ENCODE assay signal across 12 cellular contexts in genomic region chr7:55325371-55325792, GRCh38. TPM values are rescaled to one million over a fixed set of nuclear protein-coding genes. Genes with fewer than 3 reads are reported as not detected.
DNase-seq lines count a peak whose midpoint lies in the region; ATAC-seq and TF ChIP-seq lines count a peak whose summit lies in the region.
"Had no signal": no experiment of that assay in that cellular context is flagged by ENCODE, and none has a peak within 500 bp of the region (broad histone marks: within the 10 kb centered on the region; RNA-seq: fewer than 3 reads in every experiment).

No MANE protein-coding gene starts in this region.

- H3K36me3 Mint-ChIP-seq in activated T-cell treated with anti-CD3 and anti-CD28 coated beads, Interleukin-2, amount 50 U/mL, for 24 hours (ENCODE audit: low read depth), result no peaks in the 10 kb centered on the region

- H3K4me3 ChIP-seq in Panc1 (ENCODE audit: low read depth in 2 of 2, low read length in 2 of 2), result no peak overlapping the region
- no peak overlapping the region for H3K4me3 ChIP-seq in fibroblast of mammary gland (ENCODE audit: control insufficient read depth, low read depth, low read length)
- H3K4me3 ChIP-seq in retinal pigment epithelial cell (ENCODE audit: low read length), result no peak overlapping the region
- no peak overlapping the region for H3K4me3 ChIP-seq in WERI-Rb-1 (ENCODE audit: low read depth, low read length)
- H3K4me3 ChIP-seq: transverse colon had no signal

- no peak overlapping the region for H3K27ac Mint-ChIP-seq in activated T-cell treated with anti-CD3 and anti-CD28 coated beads, Interleukin-2, amount 50 U/mL, for 24 hours
- H3K27ac Mint-ChIP-seq: activated CD4-positive, alpha-beta memory T cell treated with anti-CD3 and anti-CD28 coated beads, Interleukin-2, amount 10 ng/mL, durations not matched to agents 7 days and 5 days; natural killer cell treated with Interleukin-12 subunit alpha and Interleukin-12 subunit beta and Interleukin-15 and Interleukin-18, amount 100 ng/mL, for 72 hours had no signal

- BruUV-seq in Panc1 (replicated peaks; lab: Mats Ljungman, UMichigan), result no TSS peak

- H3K27me3 ChIP-seq in Panc1 (ENCODE audit: control insufficient read depth, insufficient read depth, low read length) (peaks cover 5% of the 10 kb centered on the region; the same call in 1 of the 2 replicates), WERI-Rb-1 (ENCODE audit: insufficient read depth, low read depth, severe bottlenecking) (no peaks in the 10 kb centered on the region)
- H3K27me3 ChIP-seq: transverse colon had no signal

- in situ Hi-C loops in Panc1 (cut with HindIII; ENCODE audit: low pct_unique_long_range_greater_than_20kb, low sequenced_read_pairs), result no loop called here

- no peaks in the 10 kb centered on the region for H3K4me1 ChIP-seq in Panc1 (ENCODE audit: control insufficient read depth, insufficient read depth, low read length)

- H3K27me3 Mint-ChIP-seq in activated T-cell treated with anti-CD3 and anti-CD28 coated beads, Interleukin-2, amount 50 U/mL, for 24 hours, result peaks cover 20% of the 10 kb centered on the region

- H3K9me3 ChIP-seq in Panc1 (ENCODE audit: control insufficient read depth, insufficient read depth, low read depth, low read length) (no peaks in the 10 kb centered on the region), WERI-Rb-1 (ENCODE audit: severe bottlenecking) (no peaks in the 10 kb centered on the region)
- H3K9me3 ChIP-seq: transverse colon had no signal

- no peak for TF ChIP-seq CTCF in Panc1 (IDR thresholded peaks at IDR 0.05)
- no peak for TF ChIP-seq CTCF in fibroblast of mammary gland (conservative IDR thresholded peaks at IDR 0.05; ENCODE audit: control insufficient read depth, insufficient read depth, low read depth, low read length)
- TF ChIP-seq CTCF in retinal pigment epithelial cell (conservative IDR thresholded peaks at IDR 0.05; ENCODE audit: low read depth, low read length), result no peak
- TF ChIP-seq CTCF in WERI-Rb-1 (IDR thresholded peaks at IDR 0.05; ENCODE audit: low read depth, low read length), result no peak

- no peaks in the 10 kb centered on the region for H3K4me1 Mint-ChIP-seq in activated T-cell treated with anti-CD3 and anti-CD28 coated beads, Interleukin-2, amount 50 U/mL, for 24 hours (ENCODE audit: low read depth)
- H3K4me1 Mint-ChIP-seq: activated CD4-positive, alpha-beta memory T cell treated with anti-CD3 and anti-CD28 coated beads, Interleukin-2, amount 10 ng/mL, durations not matched to agents 7 days and 5 days had no signal

- H3K27ac ChIP-seq in Panc1 (ENCODE audit: low read length) (no peak overlapping the region), WERI-Rb-1 (no peak overlapping the region)
- H3K27ac ChIP-seq: transverse colon had no signal

- no peaks in the 10 kb centered on the region for H3K36me3 ChIP-seq in Panc1 (ENCODE audit: control insufficient read depth, insufficient read depth, low read length)
- no peaks in the 10 kb centered on the region for H3K36me3 ChIP-seq in WERI-Rb-1
- H3K36me3 ChIP-seq: transverse colon had no signal

- POLR2A ChIA-PET in Panc1 (lab: Charles Lee), result interaction anchor here (0.6 kb wide), 1 partner anchor 623 kb away, joined by 9 read pairs; no protein-coding TSS in a partner anchor

- CTCF ChIA-PET in Panc1 (lab: Charles Lee), result no interaction called here

- peak; percentile 56; the same call in 1 of the 2 replicates for ATAC-seq in Panc1
- no peak for ATAC-seq in stimulated activated naive CD8-positive, alpha-beta T cell treated with anti-CD3 and anti-CD28 coated beads, Interleukin-15, Interleukin-2, amounts not matched to agents 100 U/mL and 50 U/mL, for 24 hours
- ATAC-seq: natural killer cell treated with Interleukin-12 subunit alpha and Interleukin-12 subunit beta and Interleukin-15 and Interleukin-18, amount 100 ng/mL, for 72 hours had no signal

- intact Hi-C loops in Panc1 (cut with micrococcal nuclease; ENCODE audit: unreplicated experiment), result no loop called here

- DNase-seq in Daoy (ENCODE audit: low read depth) (peak; percentile 66), Panc1 (ENCODE audit: low read depth, low spot score) (no peak), fibroblast of mammary gland (ENCODE audit: low read depth) (peak; percentile 97), retinal pigment epithelial cell (ENCODE audit: low read depth) (peak; percentile 77), WERI-Rb-1 (no peak), NCI-H510A treated with DMSO at 0.1 percent for 48 hours (lab: John Stamatoyannopoulos, UW) (no peak)
- DNase-seq in stimulated activated naive CD8-positive, alpha-beta T cell treated with anti-CD3 and anti-CD28 coated beads, Interleukin-15, Interleukin-2, amounts not matched to agents 100 U/mL and 50 U/mL, for 24 hours, result no peak
- no peak for DNase-seq in activated T-cell treated with anti-CD3 and anti-CD28 coated beads, Interleukin-2, amount 50 U/mL, for 24 hours
- DNase-seq: activated CD4-positive, alpha-beta memory T cell treated with anti-CD3 and anti-CD28 coated beads, Interleukin-2, amount 10 ng/mL, durations not matched to agents 7 days and 5 days; stimulated activated CD4-positive, alpha-beta T cell treated with anti-CD3 and anti-CD28 coated beads, Interleukin-4, amount 100 ng/mL, for 24 hours; transverse colon had no signal

- H3K9me3 Mint-ChIP-seq in activated T-cell treated with anti-CD3 and anti-CD28 coated beads, Interleukin-2, amount 50 U/mL, for 24 hours, result no peaks in the 10 kb centered on the region
- H3K9me3 Mint-ChIP-seq: activated CD4-positive, alpha-beta memory T cell treated with anti-CD3 and anti-CD28 coated beads, Interleukin-2, amount 10 ng/mL, durations not matched to agents 7 days and 5 days; natural killer cell treated with Interleukin-12 subunit alpha and Interleukin-12 subunit beta and Interleukin-15 and Interleukin-18, amount 100 ng/mL, for 72 hours had no signal

- H3K4me3 Mint-ChIP-seq in activated T-cell treated with anti-CD3 and anti-CD28 coated beads, Interleukin-2, amount 50 U/mL, for 24 hours, result no peak overlapping the region
- H3K4me3 Mint-ChIP-seq: activated CD4-positive, alpha-beta memory T cell treated with anti-CD3 and anti-CD28 coated beads, Interleukin-2, amount 10 ng/mL, durations not matched to agents 7 days and 5 days; natural killer cell treated with Interleukin-12 subunit alpha and Interleukin-12 subunit beta and Interleukin-15 and Interleukin-18, amount 100 ng/mL, for 72 hours had no signal

RNA-seq across cellular contexts. Expression of gene LANCL2, which starts 39.8 kb away (rescaled TPM):
- 59.3 and 95.9 TPM in 2 replicates for total RNA-seq in Daoy (2014; rRNA removed; shearing (Covaris generic))
- total RNA-seq in Panc1 (2021; ENCODE audit: unreplicated experiment), result 30.6 TPM
- polyA plus RNA-seq in Panc1 (2012; ENCODE audit: insufficient read length), result 19.4 TPM

Comparison
In these comparisons a context has a peak if more than half of its experiments do, and no peak if none do; other contexts are left out.
1. DNase-seq: peak in Daoy (single experiment), fibroblast of mammary gland (single experiment) and retinal pigment epithelial cell (single experiment); none in Panc1 (single experiment), WERI-Rb-1 (single experiment), stimulated activated naive CD8-positive, alpha-beta T cell treated with anti-CD3 and anti-CD28 coated beads, Interleukin-15, Interleukin-2, amounts not matched to agents 100 U/mL and 50 U/mL, for 24 hours (single experiment), NCI-H510A treated with DMSO at 0.1 percent for 48 hours (single experiment) and activated T-cell treated with anti-CD3 and anti-CD28 coated beads, Interleukin-2, amount 50 U/mL, for 24 hours (single experiment).